ENCODE assay signal across 1 cellular context in genomic region chr17:45127583-45128300, GRCh38.
TF ChIP-seq lines count a peak whose summit lies in the region.

No MANE protein-coding gene starts in this region.

TF ChIP-seq in GM12878, 131 proteins besides CTCF, POLR2A, EP300 and RAD21:
- TF ChIP-seq ZZZ3 (IDR thresholded peaks at IDR 0.05; ENCODE audit: control insufficient read depth, insufficient read length, low read depth) (no peak), TCF7 (IDR thresholded peaks at IDR 0.05; ENCODE audit: borderline replicate concordance) (no peak), NR2F1 (conservative IDR thresholded peaks at IDR 0.05) (no peak), CBFB (IDR thresholded peaks at IDR 0.05; ENCODE audit: low read depth) (no peak), MTA3 (IDR thresholded peaks at IDR 0.05; ENCODE audit: borderline replicate concordance, low read length) (no peak), BCL3 (IDR thresholded peaks at IDR 0.05; ENCODE audit: borderline replicate concordance, insufficient read depth, low read depth, low read length, poor library complexity, severe bottlenecking) (peak; percentile 88), BRCA1 (IDR thresholded peaks at IDR 0.05; ENCODE audit: low read depth, low read length) (no peak), ZSCAN29 (IDR thresholded peaks at IDR 0.05) (no peak)
